Comparison of ENCODE assay signal across 12 cellular contexts in the genomic region with DNA sequence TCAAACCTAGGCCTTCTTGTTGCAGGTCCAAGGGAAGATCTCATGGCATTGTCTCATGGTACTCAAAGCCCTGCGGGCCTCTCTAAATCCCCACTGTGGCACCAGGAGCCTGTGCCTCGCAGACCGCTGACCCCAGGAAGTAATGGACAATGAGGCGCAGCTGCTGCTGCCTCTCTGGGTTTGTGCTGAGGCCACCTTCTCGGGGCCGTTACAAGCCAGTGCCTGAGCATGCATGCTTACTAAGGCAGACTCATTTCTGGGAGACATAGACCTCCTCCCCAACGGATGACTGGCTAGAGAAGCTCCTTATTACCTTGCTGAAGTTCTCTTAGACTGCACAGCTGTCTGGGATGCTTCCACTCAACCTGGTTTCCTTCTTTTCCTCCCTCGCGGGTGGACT. TPM values are rescaled to one million over a fixed set of nuclear protein-coding genes. Genes with fewer than 3 reads are reported as not detected.
DNase-seq lines count a peak whose midpoint lies in the region; ATAC-seq and TF ChIP-seq lines count a peak whose summit lies in the region.
"Had no signal": no experiment of that assay in that cellular context is flagged by ENCODE, and none has a peak within 500 bp of the region (broad histone marks: within the 10 kb centered on the region; RNA-seq: fewer than 3 reads in every experiment).

No MANE protein-coding gene starts in this region.

- H3K4me1 Mint-ChIP-seq in activated naive CD8-positive, alpha-beta T cell treated with anti-CD3 and anti-CD28 coated beads, Interleukin-2, amount 10 ng/mL, durations not matched to agents 7 days and 5 days = peaks cover 14% of the 10 kb centered on the region

- H3K27me3 ChIP-seq in DOHH2 (ENCODE audit: control insufficient read depth, low read length) (no peaks in the 10 kb centered on the region), iPS-18a (ENCODE audit: control insufficient read depth, insufficient read depth, low read length) (no peaks in the 10 kb centered on the region)

- H3K9ac ChIP-seq in iPS-18a (ENCODE audit: low read length) = peak overlapping the region; percentile 95

- H3K4me1 ChIP-seq in DOHH2 (ENCODE audit: control insufficient read depth, low read length) (peaks cover 15% of the 10 kb centered on the region), iPS-18a (ENCODE audit: control insufficient read depth, low read depth, low read length) (peaks cover 8% of the 10 kb centered on the region)

- no peak for ATAC-seq in activated naive CD8-positive, alpha-beta T cell treated with anti-CD3 and anti-CD28 coated beads, Interleukin-2, amount 10 ng/mL, durations not matched to agents 7 days and 5 days (ENCODE audit: low read depth)
- peak; percentile 7 for ATAC-seq in sciatic nerve
- ATAC-seq in GM18520 (IDR thresholded peaks at IDR 0.05; ENCODE audit: unreplicated experiment) = no peak

- no peak overlapping the region for H3K27ac Mint-ChIP-seq in activated naive CD8-positive, alpha-beta T cell treated with anti-CD3 and anti-CD28 coated beads, Interleukin-2, amount 10 ng/mL, durations not matched to agents 7 days and 5 days
- H3K27ac Mint-ChIP-seq: activated naive CD4-positive, alpha-beta T cell treated with anti-CD3 and anti-CD28 coated beads for 36 hours had no signal

- H3K27ac ChIP-seq in DOHH2 (ENCODE audit: low read depth, low read length) (no peak overlapping the region), iPS-18a (ENCODE audit: low read length) (no peak overlapping the region)

- no peaks in the 10 kb centered on the region for H3K36me3 ChIP-seq in DOHH2 (ENCODE audit: control insufficient read depth, low read length)
- H3K36me3 ChIP-seq in iPS-18a (ENCODE audit: control insufficient read depth, low read depth, low read length) = no peaks in the 10 kb centered on the region

- H4K20me1 ChIP-seq in DOHH2 (ENCODE audit: control insufficient read depth, insufficient read depth, low read depth, low read length) = no peaks in the 10 kb centered on the region

- H3K4me3 ChIP-seq in DOHH2 (ENCODE audit: low read length) (peak overlapping the region; percentile 78), iPS-18a (ENCODE audit: low read length) (no peak overlapping the region)

- POLR2A ChIA-PET in activated naive CD8-positive, alpha-beta T cell treated with anti-CD3 and anti-CD28 coated beads, Interleukin-2, amount 10 ng/mL, durations not matched to agents 7 days and 5 days (lab: Charles Lee) = interaction anchor here (0.9 to 1.0 kb wide), 2 partner anchors 79 to 337 kb away, joined by 3 to 4 read pairs; a partner anchor contains a TSS

- intact Hi-C loops in sciatic nerve (cut with DNase I) = no loop called here

- no peak for TF ChIP-seq CTCF in DOHH2 (IDR thresholded peaks at IDR 0.05; ENCODE audit: low read depth, low read length, poor library complexity, severe bottlenecking)

- no peaks in the 10 kb centered on the region for H3K9me3 Mint-ChIP-seq in activated naive CD8-positive, alpha-beta T cell treated with anti-CD3 and anti-CD28 coated beads, Interleukin-2, amount 10 ng/mL, durations not matched to agents 7 days and 5 days
- H3K9me3 Mint-ChIP-seq: activated naive CD4-positive, alpha-beta T cell treated with anti-CD3 and anti-CD28 coated beads for 36 hours had no signal

- DNase-seq in activated naive CD8-positive, alpha-beta T cell treated with anti-CD3 and anti-CD28 coated beads, Interleukin-2, amount 10 ng/mL, durations not matched to agents 7 days and 5 days = no peak
- DNase-seq in sciatic nerve (ENCODE audit: low spot score) (no peak), LoVo (ENCODE audit: low spot score) (no peak), NCI-H2107 (lab: John Stamatoyannopoulos, UW) (no peak), OCI-M1 (lab: John Stamatoyannopoulos, UW) (no peak)
- DNase-seq: activated naive CD4-positive, alpha-beta T cell treated with anti-CD3 and anti-CD28 coated beads for 36 hours; NCI-H2029 treated with DMSO at 0.1 percent for 48 hours; stimulated activated CD4-positive, alpha-beta T cell treated with anti-CD3 and anti-CD28 coated beads, Interleukin-2, amount 100 ng/mL, for 24 hours; SW 1271 had no signal

- no peaks in the 10 kb centered on the region for H3K9me2 ChIP-seq in DOHH2 (replicated peaks; ENCODE audit: control insufficient read depth, low read length)

- H3K4me3 Mint-ChIP-seq in activated naive CD8-positive, alpha-beta T cell treated with anti-CD3 and anti-CD28 coated beads, Interleukin-2, amount 10 ng/mL, durations not matched to agents 7 days and 5 days = peak overlapping the region; percentile 92

- peaks cover 6% of the 10 kb centered on the region; the same call in 1 of the 2 replicates for H3F3A ChIP-seq in DOHH2 (ENCODE audit: control insufficient read depth, insufficient read depth)

- H3K27me3 Mint-ChIP-seq in activated naive CD8-positive, alpha-beta T cell treated with anti-CD3 and anti-CD28 coated beads, Interleukin-2, amount 10 ng/mL, durations not matched to agents 7 days and 5 days = no peaks in the 10 kb centered on the region

- peak overlapping the region; percentile 85 for H3K4me2 ChIP-seq in DOHH2 (ENCODE audit: low read length)

- H3K79me2 ChIP-seq in DOHH2 (ENCODE audit: control insufficient read depth, low read length) = peaks cover 10% of the 10 kb centered on the region

- H3K9me3 ChIP-seq in DOHH2 (ENCODE audit: control insufficient read depth, insufficient read depth, low read length) (no peaks in the 10 kb centered on the region), iPS-18a (ENCODE audit: control insufficient read depth, low read depth, low read length) (no peaks in the 10 kb centered on the region)

- peaks cover 4% of the 10 kb centered on the region for H3K36me3 Mint-ChIP-seq in activated naive CD8-positive, alpha-beta T cell treated with anti-CD3 and anti-CD28 coated beads, Interleukin-2, amount 10 ng/mL, durations not matched to agents 7 days and 5 days

RNA-seq across cellular contexts. Expression of a gene that starts 1.3 kb away (rescaled TPM):
- total RNA-seq in activated naive CD8-positive, alpha-beta T cell treated with anti-CD3 and anti-CD28 coated beads, Interleukin-2, amount 10 ng/mL, durations not matched to agents 7 days and 5 days = 10 to 100 TPM; 22.0 to 22.2 TPM
- 57.0 TPM for total RNA-seq in sciatic nerve

RNA-seq across cellular contexts. Expression of a gene that starts 21.8 kb away (rescaled TPM):
- 10 to 100 TPM; 18.2 to 19.7 TPM for total RNA-seq in activated naive CD8-positive, alpha-beta T cell treated with anti-CD3 and anti-CD28 coated beads, Interleukin-2, amount 10 ng/mL, durations not matched to agents 7 days and 5 days
- total RNA-seq in sciatic nerve = 19.0 TPM
